In the genomic region with DNA sequence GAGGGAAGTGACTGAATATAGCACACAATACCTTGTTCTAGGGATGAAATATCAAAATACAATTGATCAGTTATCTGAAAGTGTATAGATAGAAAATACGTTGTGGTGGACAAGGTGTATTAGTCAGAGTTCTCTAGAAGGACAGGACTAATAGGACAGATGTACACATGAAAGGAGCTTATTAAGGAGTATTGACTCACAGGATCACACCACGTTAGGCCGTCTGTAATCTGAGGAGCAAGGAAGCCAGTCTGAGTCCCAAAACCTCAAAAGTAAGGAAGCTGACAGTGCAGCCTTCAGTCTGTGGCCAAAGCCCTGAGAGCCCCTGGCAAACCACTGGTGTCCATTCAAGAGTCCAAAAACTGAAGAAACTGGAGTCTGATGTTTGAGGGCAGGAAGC, we compare ENCODE assay signal across 30 cellular contexts.
"Had no signal": no experiment of that assay in that cellular context is flagged by ENCODE, and none has a peak within 500 bp of the region (broad histone marks: within the 10 kb centered on the region; RNA-seq: fewer than 3 reads in every experiment).

No MANE protein-coding gene starts in this region.

- DNase-seq: activated CD4-positive, alpha-beta memory T cell treated with anti-CD3 and anti-CD28 coated beads, Interleukin-2, amount 10 ng/mL, durations not matched to agents 7 days and 5 days; activated CD4-positive, alpha-beta T cell treated with anti-CD3 and anti-CD28 coated beads for 1 hour; activated CD4-positive, alpha-beta T cell treated with anti-CD3 and anti-CD28 coated beads, Interleukin-2, amount 10 ng/mL, durations not matched to agents 7 days and 5 days; activated CD8-positive, alpha-beta memory T cell treated with anti-CD3 and anti-CD28 coated beads, Interleukin-2, amount 50 U/mL, for 48 hours; activated gamma-delta T cell; activated naive CD4-positive, alpha-beta T cell treated with anti-CD3 and anti-CD28 coated beads, Interleukin-2, amount 10 ng/mL, durations not matched to agents 7 days and 5 days; activated naive CD8-positive, alpha-beta T cell treated with anti-CD3 and anti-CD28 coated beads, Interleukin-2, amount 10 ng/mL, durations not matched to agents 7 days and 5 days; activated T-cell treated with anti-CD3 and anti-CD28 coated beads, Interleukin-2, amount 50 U/mL, for 24 hours; central memory CD4-positive, alpha-beta T cell; endodermal cell; gastrocnemius medialis; glutamatergic neuron; islet precursor cell; left ventricle myocardium inferior; mucosa of descending colon; pancreas; sigmoid colon; stimulated activated CD4-positive, alpha-beta T cell treated with anti-CD3 and anti-CD28 coated beads, Interleukin-1b, Interleukin-23, amount 100 ng/mL, for 48 hours; stimulated activated naive B cell treated with anti-CD40 and anti-IgM and Interleukin-4, amounts not matched to agents 10 μg/mL and 1 μg/mL and 100 μg/mL, for 72 hours; stomach; T-helper 2 cell; thyroid gland; upper lobe of left lung had no signal

- H3K27me3 ChIP-seq: ascending aorta, esophagus muscularis mucosa, gastrocnemius medialis, pancreas, sigmoid colon, stomach, thyroid gland, upper lobe of left lung, vagina had no signal

- H3K4me2 ChIP-seq: smooth muscle cell had no signal

- ATAC-seq: gastrocnemius medialis; mucosa of descending colon; pancreas; stimulated activated naive B cell treated with anti-CD40 and anti-IgM and Interleukin-4, amounts not matched to agents 10 μg/mL and 1 μg/mL and 100 μg/mL, for 72 hours; WTC11 had no signal

- H3K4me1 ChIP-seq: ascending aorta, esophagus muscularis mucosa, gastrocnemius medialis, left ventricle myocardium inferior, pancreas, prostate gland, sigmoid colon, stomach, thyroid gland, upper lobe of left lung, vagina had no signal

- H3K36me3 ChIP-seq: ascending aorta, esophagus muscularis mucosa, gastrocnemius medialis, left ventricle myocardium inferior, pancreas, prostate gland, sigmoid colon, stomach, thyroid gland, upper lobe of left lung, vagina had no signal

- H3K4me3 ChIP-seq: ascending aorta, esophagus muscularis mucosa, gastrocnemius medialis, left ventricle myocardium inferior, lung, mucosa of descending colon, pancreas, prostate gland, sigmoid colon, smooth muscle cell, stomach, thyroid gland, upper lobe of left lung, vagina had no signal

- H3K27ac ChIP-seq: ascending aorta, esophagus muscularis mucosa, gastrocnemius medialis, left ventricle myocardium inferior, pancreas, prostate gland, sigmoid colon, stomach, thyroid gland, upper lobe of left lung, vagina had no signal

- H3K9me3 ChIP-seq: ascending aorta, esophagus muscularis mucosa, gastrocnemius medialis, left ventricle myocardium inferior, mucosa of descending colon, pancreas, prostate gland, sigmoid colon, stomach, thyroid gland, upper lobe of left lung, vagina had no signal
